Comparison of ENCODE assay signal across 8 cellular contexts in the genomic region with DNA sequence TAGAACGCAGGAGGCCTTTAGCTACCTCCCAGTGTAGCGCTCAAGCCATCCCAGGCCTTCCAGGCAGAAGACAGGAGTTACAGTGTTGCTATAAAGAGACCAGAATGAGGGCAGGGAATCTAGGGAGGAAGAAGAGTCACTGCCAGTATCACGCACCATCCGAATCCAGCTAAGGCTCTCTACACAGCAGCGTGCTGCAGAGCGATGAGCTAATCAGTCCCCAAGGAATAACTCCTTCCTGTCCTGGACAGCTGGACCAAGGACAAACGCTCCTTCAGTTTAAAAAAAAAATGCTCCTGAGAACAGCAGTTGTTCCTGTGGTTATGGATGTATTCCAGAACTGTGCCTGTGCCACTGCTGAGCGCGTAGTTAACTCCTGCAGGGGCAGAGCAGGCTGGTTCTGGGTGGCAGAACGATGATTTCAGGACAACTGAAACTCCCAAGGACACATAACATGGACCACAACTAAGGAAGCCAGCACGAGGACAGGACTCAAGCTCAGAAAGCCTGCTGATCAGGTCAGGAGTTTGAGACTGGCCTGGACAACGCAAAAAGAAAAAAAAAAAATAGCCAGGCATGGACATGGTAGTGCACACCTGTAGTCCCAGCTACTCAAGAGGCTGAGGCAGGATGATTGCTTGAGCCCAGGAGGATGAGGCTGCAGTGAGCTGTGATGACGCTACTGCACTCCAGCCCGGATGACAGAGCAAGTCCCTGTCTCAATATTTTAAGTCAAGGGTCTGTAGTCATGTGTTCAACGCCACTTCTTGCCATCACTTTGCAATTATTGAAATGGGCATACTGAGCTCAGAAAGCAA. TPM values are rescaled to one million over a fixed set of nuclear protein-coding genes. Genes with fewer than 3 reads are reported as not detected.
DNase-seq lines count a peak whose midpoint lies in the region; ATAC-seq and TF ChIP-seq lines count a peak whose summit lies in the region.

No MANE protein-coding gene starts in this region.

- peak overlapping the region; percentile 32 to 96 (median 60) for H3K4me3 Mint-ChIP-seq in naive thymus-derived CD4-positive, alpha-beta T cell

- peak overlapping the region in 1 of 2 donors; percentile 46 for H3K9ac ChIP-seq in colonic mucosa (ENCODE audit: low read depth in 2 of 2, low read length in 2 of 2)

- POLR2A ChIA-PET in naive thymus-derived CD4-positive, alpha-beta T cell (lab: Charles Lee) = interaction anchor here (0.6 to 4.6 kb wide), 7 partner anchors 13 to 220 kb away, joined by 3 to 17 read pairs (median 3); a partner anchor contains a TSS

- no peaks in the 10 kb centered on the region for H3K27me3 ChIP-seq in colonic mucosa
- no peaks in the 10 kb centered on the region for H3K27me3 ChIP-seq in naive thymus-derived CD4-positive, alpha-beta T cell (ENCODE audit: control insufficient read depth in 2 of 2, insufficient read depth in 2 of 2, low read length in 2 of 2)

- H3K4me3 ChIP-seq in NB4 (ENCODE audit: low read depth, low read length) (peak overlapping the region; percentile 84), colonic mucosa (no peak overlapping the region)
- H3K4me3 ChIP-seq in naive thymus-derived CD4-positive, alpha-beta T cell (ENCODE audit: low read length) = no peak overlapping the region

- no peak for TF ChIP-seq POLR2A in NB4 (IDR thresholded peaks at IDR 0.05; ENCODE audit: extremely low read depth, insufficient read length)

- DNase-seq in Ammon's horn (ENCODE audit: low spot score) (peak; percentile 63), NB4 (ENCODE audit: low read depth) (peak; percentile 24), colonic mucosa (no peak), AML-193 (lab: John Stamatoyannopoulos, UW) (no peak)
- no peak for DNase-seq in naive thymus-derived CD4-positive, alpha-beta T cell
- no peak for DNase-seq in activated naive CD4-positive, alpha-beta T cell (lab: John Stamatoyannopoulos, UW)

- peaks cover 0 to 15% (median 0%) of the 10 kb centered on the region in 5 donors for H3K36me3 Mint-ChIP-seq in naive thymus-derived CD4-positive, alpha-beta T cell

- no peaks in the 10 kb centered on the region for H3K36me3 ChIP-seq in colonic mucosa
- H3K36me3 ChIP-seq in naive thymus-derived CD4-positive, alpha-beta T cell (ENCODE audit: control insufficient read depth in 2 of 3, insufficient read depth in 3 of 3, low read length in 3 of 3) = peaks cover 2 to 46% (median 5%) of the 10 kb centered on the region in 3 experiments

- no peak for TF ChIP-seq CTCF in NB4 (IDR thresholded peaks at IDR 0.05; ENCODE audit: low read depth, low read length)
- TF ChIP-seq CTCF in colonic mucosa (IDR thresholded peaks at IDR 0.05) = no peak

- H3K27ac ChIP-seq in colonic mucosa = peak overlapping the region; percentile 49
- no peak overlapping the region for H3K27ac ChIP-seq in naive thymus-derived CD4-positive, alpha-beta T cell (ENCODE audit: low read depth, low read length)

- no peak for ATAC-seq in naive thymus-derived CD4-positive, alpha-beta T cell
- ATAC-seq in HG03159 (IDR thresholded peaks at IDR 0.05; ENCODE audit: unreplicated experiment) (no peak), HG03432 (IDR thresholded peaks at IDR 0.05; ENCODE audit: unreplicated experiment) (no peak)

- no peaks in the 10 kb centered on the region for H3K27me3 Mint-ChIP-seq in naive thymus-derived CD4-positive, alpha-beta T cell

- no peaks in the 10 kb centered on the region for H3K9me3 ChIP-seq in colonic mucosa
- H3K9me3 ChIP-seq in naive thymus-derived CD4-positive, alpha-beta T cell (ENCODE audit: control insufficient read depth in 2 of 3, low read length in 3 of 3) = no peaks in the 10 kb centered on the region

- CTCF ChIA-PET in naive thymus-derived CD4-positive, alpha-beta T cell (lab: Charles Lee) = interaction anchor here (0.6 to 2.3 kb wide), 15 partner anchors 12 to 272 kb away, joined by 3 to 12 read pairs (median 3); a partner anchor contains a TSS

- no peaks in the 10 kb centered on the region for H3K9me3 Mint-ChIP-seq in naive thymus-derived CD4-positive, alpha-beta T cell

- intact Hi-C loops in colonic mucosa (cut with DNase I) = no loop called here
- intact Hi-C loops in naive thymus-derived CD4-positive, alpha-beta T cell (cut with micrococcal nuclease) = no loop called here

- peaks cover 5% of the 10 kb centered on the region for H3K4me1 ChIP-seq in colonic mucosa
- peaks cover 24 to 28% of the 10 kb centered on the region in 2 donors for H3K4me1 ChIP-seq in naive thymus-derived CD4-positive, alpha-beta T cell (ENCODE audit: control insufficient read depth in 2 of 2, insufficient read depth in 2 of 2, low read length in 2 of 2)

- peaks cover 47 to 65% (median 61%) of the 10 kb centered on the region in 7 donors for H3K4me1 Mint-ChIP-seq in naive thymus-derived CD4-positive, alpha-beta T cell

- H3K27ac Mint-ChIP-seq in naive thymus-derived CD4-positive, alpha-beta T cell = peak overlapping the region in 5 of 9 donors; percentile 19 to 84 (median 41)

RNA-seq across cellular contexts. Expression of a gene that starts 2.6 kb away (rescaled TPM):
- total RNA-seq in colonic mucosa = 1 to 10 TPM; 2.5 to 4.1 TPM
- total RNA-seq in naive thymus-derived CD4-positive, alpha-beta T cell = 10 to 100 TPM; 28.2 to 55.9 (median 45.9) TPM
- 10 to 100 TPM in 1 of 2 donors, 1 to 10 TPM in 1; 5.4 to 11.4 TPM for polyA plus RNA-seq in naive thymus-derived CD4-positive, alpha-beta T cell

RNA-seq across cellular contexts. Expression of a gene that starts 14.8 kb away (rescaled TPM):
- total RNA-seq in colonic mucosa = 10 to 100 TPM; 19.1 to 39.6 TPM
- total RNA-seq in naive thymus-derived CD4-positive, alpha-beta T cell = 100 to 1,000 TPM in 1 of 5 experiments, 10 to 100 TPM in 4; 74.4 to 102 (median 87.6) TPM
- polyA plus RNA-seq in naive thymus-derived CD4-positive, alpha-beta T cell = 10 to 100 TPM; 24.2 to 53.7 TPM

RNA-seq across cellular contexts. Expression of a gene that starts 18.9 kb away (rescaled TPM):
- total RNA-seq in colonic mucosa = 1,000 to 10,000 TPM; 3,442 to 3,768 TPM
- total RNA-seq in naive thymus-derived CD4-positive, alpha-beta T cell = 1,000 to 10,000 TPM in 1 of 5 experiments, 100 to 1,000 TPM in 4; 330 to 4,503 (median 379) TPM
- polyA plus RNA-seq in naive thymus-derived CD4-positive, alpha-beta T cell = 1,000 to 10,000 TPM; 1,202 to 1,413 TPM

RNA-seq across cellular contexts. Expression of a gene that starts 53.9 kb away (rescaled TPM):
- 100 to 1,000 TPM; 153 to 199 TPM for total RNA-seq in colonic mucosa
- 100 to 1,000 TPM; 246 to 387 (median 267) TPM for total RNA-seq in naive thymus-derived CD4-positive, alpha-beta T cell
- polyA plus RNA-seq in naive thymus-derived CD4-positive, alpha-beta T cell = 10 to 100 TPM; 41.8 to 91.4 TPM

RNA-seq across cellular contexts. Expression of a gene that starts 59.4 kb away (rescaled TPM):
- total RNA-seq in colonic mucosa = 10 to 100 TPM; 35.9 to 94.1 TPM
- 100 to 1,000 TPM in 1 of 5 experiments, 10 to 100 TPM in 4; 30.3 to 121 (median 38.4) TPM for total RNA-seq in naive thymus-derived CD4-positive, alpha-beta T cell
- polyA plus RNA-seq in naive thymus-derived CD4-positive, alpha-beta T cell = 10 to 100 TPM; 24.4 to 46.7 TPM

Comparison
In these comparisons a context has a peak if more than half of its experiments do, and no peak if none do; other contexts are left out.
1. DNase-seq: peak in Ammon's horn (single experiment) and NB4 (single experiment); none in colonic mucosa (single experiment), naive thymus-derived CD4-positive, alpha-beta T cell (0 of 9), AML-193 (0 of 2) and activated naive CD4-positive, alpha-beta T cell (0 of 4).
2. RNA of a gene that starts 2.6 kb away (total RNA-seq): 28.2 to 55.9 TPM in naive thymus-derived CD4-positive, alpha-beta T cell; 2.5 to 4.1 TPM in colonic mucosa; every median in the first group is over 4 times any median in the second.